In genomic region chr6:117351521-117351920, GRCh38 we compare ENCODE assay signal across 27 cellular contexts.
"Had no signal": no experiment of that assay in that cellular context is flagged by ENCODE, and none has a peak within 500 bp of the region (broad histone marks: within the 10 kb centered on the region; RNA-seq: fewer than 3 reads in every experiment).

No MANE protein-coding gene starts in this region.

- FAIRE-seq: astrocyte, TTC549 had no signal

- H3K36me3 Mint-ChIP-seq: activated CD8-positive, alpha-beta memory T cell treated with anti-CD3 and anti-CD28 coated beads, Interleukin-2, amount 10 ng/mL, durations not matched to agents 7 days and 5 days; activated naive CD4-positive, alpha-beta T cell treated with anti-CD3 and anti-CD28 coated beads, Interleukin-2, amount 50 U/mL, for 24 hours; brain; T-cell had no signal

- H3K4me1 Mint-ChIP-seq: activated B cell treated with CpG ODN at 0.5 μM for 24 hours; activated CD4-positive, alpha-beta T cell treated with anti-CD3 and anti-CD28 coated beads, Interleukin-2, amount 10 ng/mL, durations not matched to agents 24 days and 14 days; activated CD8-positive, alpha-beta memory T cell treated with anti-CD3 and anti-CD28 coated beads, Interleukin-2, amount 10 ng/mL, durations not matched to agents 7 days and 5 days; activated naive CD4-positive, alpha-beta T cell treated with anti-CD3 and anti-CD28 coated beads, Interleukin-2, amount 50 U/mL, for 24 hours; brain; central memory CD8-positive, alpha-beta T cell; T-cell had no signal

- H3K4me3 ChIP-seq: SK-N-MC had no signal

- H3K27me3 Mint-ChIP-seq: activated naive CD4-positive, alpha-beta T cell treated with anti-CD3 and anti-CD28 coated beads, Interleukin-2, amount 50 U/mL, for 24 hours; activated T-cell treated with anti-CD3 and anti-CD28 coated beads, Interleukin-2, amount 50 U/mL, for 24 hours; central memory CD8-positive, alpha-beta T cell had no signal

- DNase-seq: activated B cell treated with CpG ODN at 0.5 μM for 24 hours; activated CD4-positive, alpha-beta T cell treated with anti-CD3 and anti-CD28 coated beads for 1 hour; activated CD4-positive, alpha-beta T cell treated with anti-CD3 and anti-CD28 coated beads, Interleukin-2, amount 10 ng/mL, durations not matched to agents 24 days and 14 days; activated CD4-positive, alpha-beta T cell treated with anti-CD3 and anti-CD28 coated beads, Interleukin-2, amount 50 U/mL, for 48 hours; activated CD8-positive, alpha-beta memory T cell treated with anti-CD3 and anti-CD28 coated beads, Interleukin-2, amount 10 ng/mL, durations not matched to agents 7 days and 5 days; activated effector memory CD4-positive, alpha-beta T cell treated with Interleukin-2 at 50 U/mL for 16 hours; activated naive CD4-positive, alpha-beta T cell; activated T-cell treated with anti-CD3 and anti-CD28 coated beads, Interleukin-2, amount 50 U/mL, for 24 hours; amniotic stem cell; NCI-H146; NCI-H187 treated with DMSO at 0.1 percent for 48 hours; NCI-H2107; NCI-H2171 treated with DMSO at 0.1 percent for 48 hours; NCI-H226; NCI-H510A; NCI-H69; RPMI8226; T-cell; T-helper 2 cell; T1000 had no signal

- H3K9me3 Mint-ChIP-seq: activated B cell treated with CpG ODN at 0.5 μM for 24 hours; activated CD4-positive, alpha-beta T cell treated with anti-CD3 and anti-CD28 coated beads, Interleukin-2, amount 10 ng/mL, durations not matched to agents 24 days and 14 days; activated naive CD4-positive, alpha-beta T cell treated with anti-CD3 and anti-CD28 coated beads, Interleukin-2, amount 50 U/mL, for 24 hours; activated T-cell treated with anti-CD3 and anti-CD28 coated beads, Interleukin-2, amount 50 U/mL, for 24 hours; activated T-helper 1 cell treated with anti-CD3 and anti-CD28 coated beads, Interleukin-12 subunit alpha, Interleukin-12 subunit beta, Interleukin-2, Interleukin-4 antibody, amounts not matched to agents 30 ng/mL and 10 ng/mL and 1 ng/mL, durations not matched to agents 14 hours and 24 hours and 36 hours; brain; central memory CD8-positive, alpha-beta T cell; T-cell had no signal

- H3K4me3 Mint-ChIP-seq: activated B cell treated with CpG ODN at 0.5 μM for 24 hours; activated CD4-positive, alpha-beta T cell treated with anti-CD3 and anti-CD28 coated beads, Interleukin-2, amount 10 ng/mL, durations not matched to agents 24 days and 14 days; activated CD8-positive, alpha-beta memory T cell treated with anti-CD3 and anti-CD28 coated beads, Interleukin-2, amount 10 ng/mL, durations not matched to agents 7 days and 5 days; activated naive CD4-positive, alpha-beta T cell treated with anti-CD3 and anti-CD28 coated beads, Interleukin-2, amount 50 U/mL, for 24 hours; activated T-cell treated with anti-CD3 and anti-CD28 coated beads, Interleukin-2, amount 50 U/mL, for 24 hours; activated T-helper 1 cell treated with anti-CD3 and anti-CD28 coated beads, Interleukin-12 subunit alpha, Interleukin-12 subunit beta, Interleukin-2, Interleukin-4 antibody, amounts not matched to agents 30 ng/mL and 10 ng/mL and 1 ng/mL, durations not matched to agents 14 hours and 24 hours and 36 hours; brain; central memory CD8-positive, alpha-beta T cell; T-cell had no signal

- H3K27ac Mint-ChIP-seq: activated B cell treated with CpG ODN at 0.5 μM for 24 hours; activated CD4-positive, alpha-beta T cell treated with anti-CD3 and anti-CD28 coated beads, Interleukin-2, amount 10 ng/mL, durations not matched to agents 24 days and 14 days; activated CD8-positive, alpha-beta memory T cell treated with anti-CD3 and anti-CD28 coated beads, Interleukin-2, amount 10 ng/mL, durations not matched to agents 7 days and 5 days; activated naive CD4-positive, alpha-beta T cell treated with anti-CD3 and anti-CD28 coated beads, Interleukin-2, amount 50 U/mL, for 24 hours; activated T-cell treated with anti-CD3 and anti-CD28 coated beads, Interleukin-2, amount 50 U/mL, for 24 hours; activated T-helper 1 cell treated with anti-CD3 and anti-CD28 coated beads, Interleukin-12 subunit alpha, Interleukin-12 subunit beta, Interleukin-2, Interleukin-4 antibody, amounts not matched to agents 30 ng/mL and 10 ng/mL and 1 ng/mL, durations not matched to agents 14 hours and 24 hours and 36 hours; brain; T-cell had no signal

- H3K27ac ChIP-seq: SK-N-MC had no signal
